Comparison of ENCODE assay signal across 8 cellular contexts in the genomic region with DNA sequence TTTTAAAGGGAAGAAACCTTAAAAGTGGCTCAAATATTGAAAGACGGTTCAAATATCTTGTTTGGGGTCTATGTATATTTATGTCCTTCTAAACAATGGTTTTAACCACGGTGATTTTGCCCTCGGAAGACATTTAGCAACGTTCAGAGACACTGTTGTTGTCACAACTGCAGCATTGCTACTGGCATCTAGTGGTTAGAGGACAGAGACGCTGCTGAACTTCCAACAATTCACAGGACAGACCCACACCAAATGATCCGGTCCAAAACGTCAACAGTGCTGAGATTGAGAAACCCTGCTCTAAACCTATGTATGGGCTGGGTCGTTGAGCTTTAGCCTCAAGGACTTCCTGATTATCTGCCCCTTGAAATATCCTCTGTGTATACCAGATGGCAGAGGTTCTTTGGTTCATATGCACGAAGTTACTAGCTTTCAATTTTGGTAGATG. TPM values are rescaled to one million over a fixed set of nuclear protein-coding genes. Genes with fewer than 3 reads are reported as not detected.
DNase-seq lines count a peak whose midpoint lies in the region; ATAC-seq and TF ChIP-seq lines count a peak whose summit lies in the region.

No MANE protein-coding gene starts in this region.

- peaks cover 43% of the 10 kb centered on the region for H3K36me3 Mint-ChIP-seq in CD8-positive, alpha-beta T cell

- H3K27me3 ChIP-seq in CD8-positive, alpha-beta T cell (ENCODE audit: insufficient read depth, low read length) = no peaks in the 10 kb centered on the region
- no peaks in the 10 kb centered on the region for H3K27me3 ChIP-seq in thoracic aorta (replicated peaks; ENCODE audit: insufficient read depth)

- peak; percentile 19 for ATAC-seq in CD8-positive, alpha-beta T cell
- peak; percentile 36 for ATAC-seq in GM18861 (IDR thresholded peaks at IDR 0.05; ENCODE audit: unreplicated experiment)
- peak; percentile 50 for ATAC-seq in left lobe of liver
- ATAC-seq in thoracic aorta (ENCODE audit: insufficient number of reproducible peaks, low FRiP score, low read depth) = no peak
- ATAC-seq in HG02884 (IDR thresholded peaks at IDR 0.05; ENCODE audit: unreplicated experiment) = no peak

- CTCF ChIA-PET in CD8-positive, alpha-beta T cell (lab: Charles Lee) = interaction anchor here (0.6 to 2.8 kb wide), 8 partner anchors 9 to 1118 kb away, joined by 3 to 12 read pairs (median 4); no protein-coding TSS in a partner anchor

- intact Hi-C loops in CD8-positive, alpha-beta T cell (cut with DNase I, micrococcal nuclease) = loop anchor here (5.0 to 10.0 kb wide), 7 partner anchors 96 to 1149 kb away; a partner anchor contains a TSS

- no peak for TF ChIP-seq CTCF in CD8-positive, alpha-beta T cell (IDR thresholded peaks at IDR 0.05)
- peak; percentile 31 for TF ChIP-seq CTCF in thoracic aorta (IDR thresholded peaks at IDR 0.05)

- no peaks in the 10 kb centered on the region for H3K9me3 ChIP-seq in CD8-positive, alpha-beta T cell (ENCODE audit: low read length)
- no peaks in the 10 kb centered on the region for H3K9me3 ChIP-seq in thoracic aorta

- no peaks in the 10 kb centered on the region for H3K9me3 Mint-ChIP-seq in CD8-positive, alpha-beta T cell

- peaks cover 25% of the 10 kb centered on the region for H3K36me3 ChIP-seq in CD8-positive, alpha-beta T cell (ENCODE audit: insufficient read depth, low read length)
- H3K36me3 ChIP-seq in thoracic aorta = peaks cover 15% of the 10 kb centered on the region

- peak overlapping the region; percentile 38 for H3K4me3 ChIP-seq in CD8-positive, alpha-beta T cell (ENCODE audit: low read depth, low read length)
- H3K4me3 ChIP-seq in thoracic aorta = peak overlapping the region; percentile 94

- H3K27ac ChIP-seq in CD8-positive, alpha-beta T cell (ENCODE audit: low read depth, low read length) = no peak overlapping the region
- no peak overlapping the region for H3K27ac ChIP-seq in thoracic aorta

- H3K4me1 Mint-ChIP-seq in CD8-positive, alpha-beta T cell (ENCODE audit: low read depth) = peaks cover 33% of the 10 kb centered on the region

- H3K27ac Mint-ChIP-seq in CD8-positive, alpha-beta T cell = peak overlapping the region; percentile 76

- peak in 2 of 7 experiments; percentile 17 to 19 for DNase-seq in CD8-positive, alpha-beta T cell
- DNase-seq in OCI-M2 (lab: John Stamatoyannopoulos, UW; ENCODE audit: unreplicated experiment) = peak; percentile 27
- peak; percentile 25 for DNase-seq in central memory CD4-positive, alpha-beta T cell
- peak; percentile 58 for DNase-seq in left lobe of liver (ENCODE audit: low spot score)
- DNase-seq in thoracic aorta (ENCODE audit: low spot score) = no peak
- DNase-seq in NCI-H187 treated with DMSO at 0.1 percent for 48 hours (lab: John Stamatoyannopoulos, UW) = no peak

- POLR2A ChIA-PET in CD8-positive, alpha-beta T cell (lab: Charles Lee) = no interaction called here

- H3K4me1 ChIP-seq in CD8-positive, alpha-beta T cell (ENCODE audit: insufficient read depth, low read length) = peaks cover 22% of the 10 kb centered on the region
- H3K4me1 ChIP-seq in thoracic aorta (ENCODE audit: control insufficient read depth in 1 of 2, low read depth in 2 of 2) = peaks cover 12 to 19% of the 10 kb centered on the region in 2 donors

- no peaks in the 10 kb centered on the region for H3K27me3 Mint-ChIP-seq in CD8-positive, alpha-beta T cell (ENCODE audit: low read depth)

- H3K4me3 Mint-ChIP-seq in CD8-positive, alpha-beta T cell = peak overlapping the region; percentile 94

RNA-seq across cellular contexts. Expression of a gene that starts 1.7 kb away (rescaled TPM):
- total RNA-seq in CD8-positive, alpha-beta T cell = 1 to 10 TPM; 6.4 to 6.6 TPM
- total RNA-seq in left lobe of liver (22.2 TPM), thoracic aorta (10 to 100 TPM; 19.5 to 24.5 TPM)

RNA-seq across cellular contexts. Expression of a gene that starts 15.2 kb away (rescaled TPM):
- total RNA-seq in CD8-positive, alpha-beta T cell = not detected
- not detected for total RNA-seq in left lobe of liver
- not detected for total RNA-seq in thoracic aorta

RNA-seq across cellular contexts. Expression of a gene that starts 49.7 kb away (rescaled TPM):
- total RNA-seq in CD8-positive, alpha-beta T cell = 1 to 10 TPM; 3.0 to 4.0 TPM
- total RNA-seq in left lobe of liver = 3.0 TPM
- total RNA-seq in thoracic aorta = 10 to 100 TPM; 21.5 to 27.7 TPM

Comparison
In these comparisons a context has a peak if more than half of its experiments do, and no peak if none do; other contexts are left out.
1. ATAC-seq: peak in CD8-positive, alpha-beta T cell (single experiment), GM18861 (single experiment) and left lobe of liver (single experiment); none in thoracic aorta (single experiment) and HG02884 (single experiment).
2. DNase-seq: peak in OCI-M2 (single experiment), central memory CD4-positive, alpha-beta T cell (single experiment) and left lobe of liver (single experiment); none in thoracic aorta (single experiment) and NCI-H187 treated with DMSO at 0.1 percent for 48 hours (single experiment).